Comparison of ENCODE assay signal across 28 cellular contexts in genomic region chr2:105464325-105464724, GRCh38.
"Had no signal": no experiment of that assay in that cellular context is flagged by ENCODE, and none has a peak within 500 bp of the region (broad histone marks: within the 10 kb centered on the region; RNA-seq: fewer than 3 reads in every experiment).

No MANE protein-coding gene starts in this region.

- DNase-seq: naive thymus-derived CD8-positive, alpha-beta T cell; nephron progenitor cell; occipital lobe; ovary; posterior cingulate gyrus; psoas muscle; right cardiac atrium; right lobe of liver; sigmoid colon; small intestine; stimulated activated CD4-positive, alpha-beta T cell treated with anti-CD3 and anti-CD28 coated beads, Interleukin-15, amount 100 ng/mL, for 24 hours; stimulated activated CD4-positive, alpha-beta T cell treated with anti-CD3 and anti-CD28 coated beads, Interleukin-2, amount 100 ng/mL, for 24 hours; stimulated activated CD4-positive, alpha-beta T cell treated with anti-CD3 and anti-CD28 coated beads, Interleukin-4, amount 100 ng/mL, for 1 hour; stimulated activated CD4-positive, alpha-beta T cell treated with anti-CD3 and anti-CD28 coated beads, Interleukin-4, amount 100 ng/mL, for 4 hours; stimulated activated CD8-positive, alpha-beta memory T cell treated with anti-CD3 and anti-CD28 coated beads, Interleukin-4, amount 100 ng/mL, for 48 hours; stimulated activated naive CD4-positive, alpha-beta T cell; stimulated activated naive CD8-positive, alpha-beta T cell treated with anti-CD3 and anti-CD28 coated beads, Interleukin-15, amount 100 ng/mL, for 72 hours; stimulated activated naive CD8-positive, alpha-beta T cell treated with anti-CD3 and anti-CD28 coated beads, Interleukin-15, Interleukin-2, amounts not matched to agents 100 U/mL and 50 U/mL, for 24 hours; substantia nigra; testis; tibial artery; transverse colon; upper lobe of right lung; uterus had no signal

- H3K4me1 ChIP-seq: parathyroid adenoma, psoas muscle, sigmoid colon, suprapubic skin, upper lobe of right lung, uterus had no signal

- H3K27me3 ChIP-seq: ovary, right lobe of liver, sigmoid colon, suprapubic skin, testis, tibial artery, transverse colon, upper lobe of right lung, uterus had no signal

- H3K36me3 ChIP-seq: ovary, right lobe of liver, sigmoid colon, suprapubic skin, tibial artery, transverse colon, upper lobe of right lung, uterus had no signal

- H3K4me3 ChIP-seq: ovary, psoas muscle, right lobe of liver, sigmoid colon, suprapubic skin, testis, tibial artery, transverse colon, upper lobe of right lung, uterus had no signal

- ATAC-seq: naive thymus-derived CD8-positive, alpha-beta T cell; natural killer cell treated with Interleukin-12 subunit alpha and Interleukin-12 subunit beta and Interleukin-15 and Interleukin-18, amount 100 ng/mL, for 72 hours; psoas muscle; right cardiac atrium; right lobe of liver; stimulated activated memory B cell treated with anti-CD40 and anti-IgM and Interleukin-4, amounts not matched to agents 10 μg/mL and 1 μg/mL and 100 μg/mL, for 72 hours; stimulated activated naive CD8-positive, alpha-beta T cell treated with anti-CD3 and anti-CD28 coated beads, Interleukin-15, amount 100 ng/mL, for 72 hours; stimulated activated naive CD8-positive, alpha-beta T cell treated with anti-CD3 and anti-CD28 coated beads, Interleukin-15, Interleukin-2, amounts not matched to agents 100 U/mL and 50 U/mL, for 24 hours; upper lobe of right lung had no signal

- H2AFZ ChIP-seq: parathyroid adenoma had no signal

- FAIRE-seq: small intestine had no signal

- H3K79me2 ChIP-seq: parathyroid adenoma had no signal

- H3K27ac ChIP-seq: ovary, parathyroid adenoma, psoas muscle, right lobe of liver, sigmoid colon, suprapubic skin, testis, tibial artery, transverse colon, upper lobe of right lung, uterus had no signal

- H3K9ac ChIP-seq: parathyroid adenoma had no signal

- H3K9me3 ChIP-seq: ovary, psoas muscle, right lobe of liver, sigmoid colon, suprapubic skin, testis, tibial artery, transverse colon, upper lobe of right lung, uterus had no signal
